ENCODE assay signal across 8 cellular contexts in genomic region chr6:157314705-157315321, GRCh38. TPM values are rescaled to one million over a fixed set of nuclear protein-coding genes. Genes with fewer than 3 reads are reported as not detected.
DNase-seq lines count a peak whose midpoint lies in the region; ATAC-seq and TF ChIP-seq lines count a peak whose summit lies in the region.

No MANE protein-coding gene starts in this region.

- H3K27ac ChIP-seq in prostate gland, result no peak overlapping the region

- no peaks in the 10 kb centered on the region for H3K27me3 ChIP-seq in prostate gland (replicated peaks; ENCODE audit: insufficient read depth)

- 19% methylated on average over 7 of the region's 7 CpGs for WGBS in prostate gland

- no peaks in the 10 kb centered on the region for H3K27me3 Mint-ChIP-seq in activated naive CD8-positive, alpha-beta T cell treated with anti-CD3 and anti-CD28 coated beads, Interleukin-2, amount 50 U/mL, for 24 hours
- no peaks in the 10 kb centered on the region for H3K27me3 Mint-ChIP-seq in activated naive CD8-positive, alpha-beta T cell treated with anti-CD3 and anti-CD28 coated beads for 36 hours

- H3K4me1 Mint-ChIP-seq in activated naive CD8-positive, alpha-beta T cell treated with anti-CD3 and anti-CD28 coated beads, Interleukin-2, amount 50 U/mL, for 24 hours, result peaks cover 6% of the 10 kb centered on the region
- peaks cover 8% of the 10 kb centered on the region for H3K4me1 Mint-ChIP-seq in activated naive CD8-positive, alpha-beta T cell treated with anti-CD3 and anti-CD28 coated beads for 36 hours

- no peak overlapping the region for H3K4me3 Mint-ChIP-seq in activated naive CD8-positive, alpha-beta T cell treated with anti-CD3 and anti-CD28 coated beads, Interleukin-2, amount 50 U/mL, for 24 hours
- H3K4me3 Mint-ChIP-seq in activated naive CD8-positive, alpha-beta T cell treated with anti-CD3 and anti-CD28 coated beads for 36 hours, result no peak overlapping the region

- peak; percentile 80 for ATAC-seq in activated naive CD8-positive, alpha-beta T cell treated with anti-CD3 and anti-CD28 coated beads, Interleukin-2, amount 50 U/mL, for 24 hours
- ATAC-seq in HG02852 (IDR thresholded peaks at IDR 0.05; ENCODE audit: unreplicated experiment) (peak; percentile 81), HG03025 (IDR thresholded peaks at IDR 0.05; ENCODE audit: low FRiP score, unreplicated experiment) (no peak)

- no peak overlapping the region for H3K27ac Mint-ChIP-seq in activated naive CD8-positive, alpha-beta T cell treated with anti-CD3 and anti-CD28 coated beads, Interleukin-2, amount 50 U/mL, for 24 hours
- no peak overlapping the region for H3K27ac Mint-ChIP-seq in activated naive CD8-positive, alpha-beta T cell treated with anti-CD3 and anti-CD28 coated beads for 36 hours

- DNase-seq in activated naive CD8-positive, alpha-beta T cell treated with anti-CD3 and anti-CD28 coated beads, Interleukin-2, amount 50 U/mL, for 24 hours, result no peak
- no peak for DNase-seq in activated naive CD8-positive, alpha-beta T cell treated with anti-CD3 and anti-CD28 coated beads for 36 hours
- DNase-seq in SK-N-DZ (ENCODE audit: low spot score) (peak; percentile 56), fibroblast of villous mesenchyme (ENCODE audit: low read depth) (peak; percentile 80), prostate gland (ENCODE audit: low spot score) (peak; percentile 31), NCI-H1436 treated with DMSO at 0.1 percent for 48 hours (lab: John Stamatoyannopoulos, UW) (no peak)

- no peak overlapping the region for H3K4me3 ChIP-seq in fibroblast of villous mesenchyme (ENCODE audit: low read depth, low read length)
- H3K4me3 ChIP-seq in prostate gland, result no peak overlapping the region

- no peaks in the 10 kb centered on the region for H3K36me3 ChIP-seq in prostate gland

- H3K4me1 ChIP-seq in prostate gland (replicated peaks), result no peaks in the 10 kb centered on the region

- H3K9me3 Mint-ChIP-seq in activated naive CD8-positive, alpha-beta T cell treated with anti-CD3 and anti-CD28 coated beads, Interleukin-2, amount 50 U/mL, for 24 hours, result no peaks in the 10 kb centered on the region
- no peaks in the 10 kb centered on the region for H3K9me3 Mint-ChIP-seq in activated naive CD8-positive, alpha-beta T cell treated with anti-CD3 and anti-CD28 coated beads for 36 hours

- intact Hi-C loops in prostate gland (cut with DNase I), result loop anchor here (2.0 to 5.0 kb wide), 2 partner anchors 352 to 507 kb away; partner anchors contain the start of gene SNX9

- TF ChIP-seq CTCF in fibroblast of villous mesenchyme (IDR thresholded peaks at IDR 0.05; ENCODE audit: insufficient read depth, low read depth, low read length), result peak; percentile 78
- peak; percentile 53 to 98 (median 93) for TF ChIP-seq CTCF in prostate gland (IDR thresholded peaks at IDR 0.05)

- TF ChIP-seq POLR2A in prostate gland (IDR thresholded peaks at IDR 0.05), result no peak

- H3K36me3 Mint-ChIP-seq in activated naive CD8-positive, alpha-beta T cell treated with anti-CD3 and anti-CD28 coated beads, Interleukin-2, amount 50 U/mL, for 24 hours (ENCODE audit: low read depth), result peaks cover 14% of the 10 kb centered on the region
- H3K36me3 Mint-ChIP-seq in activated naive CD8-positive, alpha-beta T cell treated with anti-CD3 and anti-CD28 coated beads for 36 hours, result peaks cover 6% of the 10 kb centered on the region

- no peaks in the 10 kb centered on the region for H3K9me3 ChIP-seq in prostate gland

RNA-seq across cellular contexts. Expression of gene TMEM242, which starts 8.5 kb away (rescaled TPM):
- 10 to 100 TPM; 10.2 to 10.5 TPM for total RNA-seq in activated naive CD8-positive, alpha-beta T cell treated with anti-CD3 and anti-CD28 coated beads for 36 hours
- 7.6 and 8.4 TPM in 2 replicates for polyA plus RNA-seq in SK-N-DZ (2014; cell fraction: cytosol; rRNA removed)
- polyA plus RNA-seq in SK-N-DZ (2014; cell fraction: nucleus; rRNA removed), result 1.9 and 8.0 TPM in 2 replicates
- total RNA-seq in fibroblast of villous mesenchyme (3.9 and 4.3 TPM in 2 replicates), prostate gland (1 to 10 TPM; 6.4 to 8.5 TPM)

Comparison
In these comparisons a context has a peak if more than half of its experiments do, and no peak if none do; other contexts are left out.
1. DNase-seq: peak in SK-N-DZ (single experiment), fibroblast of villous mesenchyme (single experiment) and prostate gland (single experiment); none in activated naive CD8-positive, alpha-beta T cell treated with anti-CD3 and anti-CD28 coated beads, Interleukin-2, amount 50 U/mL, for 24 hours (single experiment), activated naive CD8-positive, alpha-beta T cell treated with anti-CD3 and anti-CD28 coated beads for 36 hours (single experiment) and NCI-H1436 treated with DMSO at 0.1 percent for 48 hours (single experiment).